1 cellular context compared by ENCODE assay signal in the genomic region with DNA sequence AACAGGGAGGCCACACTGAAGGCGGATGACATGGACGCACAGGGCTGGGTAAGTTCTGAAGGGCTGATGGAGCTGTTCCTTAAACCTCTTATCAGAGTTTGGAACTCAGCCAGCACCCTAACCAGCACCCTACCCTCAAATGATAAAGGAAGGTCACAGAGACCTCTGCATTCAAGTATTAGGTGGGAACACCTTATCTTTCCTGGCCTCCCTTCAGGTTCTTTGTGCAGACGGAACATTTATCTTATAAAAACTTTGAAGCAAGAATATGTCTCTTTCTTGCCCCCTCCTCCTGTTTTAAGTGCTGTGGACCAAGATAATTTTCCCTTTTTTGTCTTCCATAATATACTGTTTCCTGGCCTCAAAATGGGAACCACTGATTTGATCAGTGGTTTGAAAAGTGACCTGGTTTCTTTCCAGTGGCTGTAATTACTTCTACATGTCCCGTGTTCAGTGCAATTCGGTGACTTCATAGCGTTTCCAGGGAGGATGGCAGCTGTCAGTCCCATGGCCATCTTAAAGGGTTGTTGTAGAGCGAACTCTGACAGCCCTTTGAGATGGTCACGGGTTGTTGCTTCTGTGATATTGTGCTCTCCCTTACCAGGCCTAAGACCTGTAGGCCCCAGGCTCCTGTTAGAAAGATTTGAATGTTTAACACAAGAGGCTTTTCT.
TF ChIP-seq lines count a peak whose summit lies in the region.

No MANE protein-coding gene starts in this region.

TF ChIP-seq in K562, 482 proteins besides CTCF, POLR2A, EP300 and RAD21 (continued from another document and continues in another):
- TF ChIP-seq, protein P1, sequence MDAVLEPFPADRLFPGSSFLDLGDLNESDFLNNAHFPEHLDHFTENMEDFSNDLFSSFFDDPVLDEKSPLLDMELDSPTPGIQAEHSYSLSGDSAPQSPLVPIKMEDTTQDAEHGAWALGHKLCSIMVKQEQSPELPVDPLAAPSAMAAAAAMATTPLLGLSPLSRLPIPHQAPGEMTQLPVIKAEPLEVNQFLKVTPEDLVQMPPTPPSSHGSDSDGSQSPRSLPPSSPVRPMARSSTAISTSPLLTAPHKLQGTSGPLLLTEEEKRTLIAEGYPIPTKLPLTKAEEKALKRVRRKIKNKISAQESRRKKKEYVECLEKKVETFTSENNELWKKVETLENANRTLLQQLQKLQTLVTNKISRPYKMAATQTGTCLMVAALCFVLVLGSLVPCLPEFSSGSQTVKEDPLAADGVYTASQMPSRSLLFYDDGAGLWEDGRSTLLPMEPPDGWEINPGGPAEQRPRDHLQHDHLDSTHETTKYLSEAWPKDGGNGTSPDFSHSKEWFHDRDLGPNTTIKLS (IDR thresholded peaks at IDR 0.05; ENCODE audit: borderline replicate concordance, low read depth), result peak; percentile 50; the same call in 1 of the 2 replicates
- TF ChIP-seq TGIF2 (CRISPR knock-in tag; IDR thresholded peaks at IDR 0.05) (no peak), NBN (IDR thresholded peaks at IDR 0.05; ENCODE audit: low read depth) (peak; percentile 88), ZNF324 (CRISPR knock-in tag; IDR thresholded peaks at IDR 0.05) (no peak), PHTF2 (CRISPR knock-in tag; IDR thresholded peaks at IDR 0.05) (no peak), ZNF778 (CRISPR knock-in tag; IDR thresholded peaks at IDR 0.05) (no peak), ZNF764 (CRISPR knock-in tag; IDR thresholded peaks at IDR 0.05; ENCODE audit: low read depth) (no peak), OTX1 (CRISPR knock-in tag; IDR thresholded peaks at IDR 0.05) (no peak), ZFP1 (CRISPR knock-in tag; IDR thresholded peaks at IDR 0.05) (no peak), POLR3G (IDR thresholded peaks at IDR 0.05; ENCODE audit: extremely low read depth, insufficient read length, insufficient replicate concordance) (no peak), ZNF316 (IDR thresholded peaks at IDR 0.05) (no peak), POLR2AphosphoS5 (IDR thresholded peaks at IDR 0.05; ENCODE audit: control insufficient read depth, insufficient read depth, low read depth, low read length) (peak; percentile 88; the same call in 1 of the 2 replicates), RFX1 (IDR thresholded peaks at IDR 0.05) (no peak), FUS (optimal IDR thresholded peaks at IDR 0.05; ENCODE audit: low read depth, low read length) (no peak), ZNF445 (CRISPR knock-in tag; IDR thresholded peaks at IDR 0.05; ENCODE audit: low read depth) (no peak), FOXA3 (CRISPR knock-in tag; conservative IDR thresholded peaks at IDR 0.05 in 1 of 2, IDR thresholded peaks at IDR 0.05 in 1 of 2) (no peak), ZNF717 (CRISPR knock-in tag; IDR thresholded peaks at IDR 0.05) (no peak), HNRNPL (IDR thresholded peaks at IDR 0.05; ENCODE audit: low read depth, low read length) (no peak), KLF1 (tag; IDR thresholded peaks at IDR 0.05) (no peak), TAF1 (IDR thresholded peaks at IDR 0.05; ENCODE audit: control insufficient read depth, extremely low read depth, insufficient read depth, low read length, severe bottlenecking) (no peak), HDAC6 (IDR thresholded peaks at IDR 0.05; ENCODE audit: low read depth, low read length) (no peak), TOE1 (IDR thresholded peaks at IDR 0.05; ENCODE audit: borderline replicate concordance) (peak; percentile 70; the same call in 1 of the 2 replicates), TOE1 (CRISPR knock-in tag; IDR thresholded peaks at IDR 0.05; ENCODE audit: borderline replicate concordance, low read depth) (no peak), MYNN (IDR thresholded peaks at IDR 0.05) (peak; percentile 67; the same call in 1 of the 2 replicates), MYNN (CRISPR knock-in tag; IDR thresholded peaks at IDR 0.05) (no peak), NR2C2 (CRISPR knock-in tag; IDR thresholded peaks at IDR 0.05) (no peak), NR2C2 (tag; IDR thresholded peaks at IDR 0.05) (peak; percentile 45), SIRT6 (IDR thresholded peaks at IDR 0.05; ENCODE audit: low read depth, low read length) (no peak), ZKSCAN3 (CRISPR knock-in tag; IDR thresholded peaks at IDR 0.05) (no peak), DPF2 (IDR thresholded peaks at IDR 0.05) (peak; percentile 95), EWSR1 (IDR thresholded peaks at IDR 0.05; ENCODE audit: borderline replicate concordance, low read depth, partially characterized antibody) (no peak), RNF2 (IDR thresholded peaks at IDR 0.05) (peak; percentile 75; the same call in 1 of the 2 replicates), MED1 (CRISPR knock-in tag; IDR thresholded peaks at IDR 0.05; ENCODE audit: borderline replicate concordance) (no peak), XRCC5 (IDR thresholded peaks at IDR 0.05; ENCODE audit: low read depth, low read length) (no peak), ZNF217 (CRISPR knock-in tag; IDR thresholded peaks at IDR 0.05) (no peak), POU5F1 (IDR thresholded peaks at IDR 0.05; ENCODE audit: borderline replicate concordance, low read depth, low read length, partially characterized antibody) (no peak), CCNT2 (IDR thresholded peaks at IDR 0.05; ENCODE audit: borderline replicate concordance, extremely low read depth, insufficient read length, low read depth, low read length) (peak; percentile 94)
- TF ChIP-seq, protein P2, sequence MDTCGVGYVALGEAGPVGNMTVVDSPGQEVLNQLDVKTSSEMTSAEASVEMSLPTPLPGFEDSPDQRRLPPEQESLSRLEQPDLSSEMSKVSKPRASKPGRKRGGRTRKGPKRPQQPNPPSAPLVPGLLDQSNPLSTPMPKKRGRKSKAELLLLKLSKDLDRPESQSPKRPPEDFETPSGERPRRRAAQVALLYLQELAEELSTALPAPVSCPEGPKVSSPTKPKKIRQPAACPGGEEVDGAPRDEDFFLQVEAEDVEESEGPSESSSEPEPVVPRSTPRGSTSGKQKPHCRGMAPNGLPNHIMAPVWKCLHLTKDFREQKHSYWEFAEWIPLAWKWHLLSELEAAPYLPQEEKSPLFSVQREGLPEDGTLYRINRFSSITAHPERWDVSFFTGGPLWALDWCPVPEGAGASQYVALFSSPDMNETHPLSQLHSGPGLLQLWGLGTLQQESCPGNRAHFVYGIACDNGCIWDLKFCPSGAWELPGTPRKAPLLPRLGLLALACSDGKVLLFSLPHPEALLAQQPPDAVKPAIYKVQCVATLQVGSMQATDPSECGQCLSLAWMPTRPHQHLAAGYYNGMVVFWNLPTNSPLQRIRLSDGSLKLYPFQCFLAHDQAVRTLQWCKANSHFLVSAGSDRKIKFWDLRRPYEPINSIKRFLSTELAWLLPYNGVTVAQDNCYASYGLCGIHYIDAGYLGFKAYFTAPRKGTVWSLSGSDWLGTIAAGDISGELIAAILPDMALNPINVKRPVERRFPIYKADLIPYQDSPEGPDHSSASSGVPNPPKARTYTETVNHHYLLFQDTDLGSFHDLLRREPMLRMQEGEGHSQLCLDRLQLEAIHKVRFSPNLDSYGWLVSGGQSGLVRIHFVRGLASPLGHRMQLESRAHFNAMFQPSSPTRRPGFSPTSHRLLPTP (IDR thresholded peaks at IDR 0.05; ENCODE audit: borderline replicate concordance, extremely low read depth, insufficient read length), result no peak
- TF ChIP-seq, protein P3, sequence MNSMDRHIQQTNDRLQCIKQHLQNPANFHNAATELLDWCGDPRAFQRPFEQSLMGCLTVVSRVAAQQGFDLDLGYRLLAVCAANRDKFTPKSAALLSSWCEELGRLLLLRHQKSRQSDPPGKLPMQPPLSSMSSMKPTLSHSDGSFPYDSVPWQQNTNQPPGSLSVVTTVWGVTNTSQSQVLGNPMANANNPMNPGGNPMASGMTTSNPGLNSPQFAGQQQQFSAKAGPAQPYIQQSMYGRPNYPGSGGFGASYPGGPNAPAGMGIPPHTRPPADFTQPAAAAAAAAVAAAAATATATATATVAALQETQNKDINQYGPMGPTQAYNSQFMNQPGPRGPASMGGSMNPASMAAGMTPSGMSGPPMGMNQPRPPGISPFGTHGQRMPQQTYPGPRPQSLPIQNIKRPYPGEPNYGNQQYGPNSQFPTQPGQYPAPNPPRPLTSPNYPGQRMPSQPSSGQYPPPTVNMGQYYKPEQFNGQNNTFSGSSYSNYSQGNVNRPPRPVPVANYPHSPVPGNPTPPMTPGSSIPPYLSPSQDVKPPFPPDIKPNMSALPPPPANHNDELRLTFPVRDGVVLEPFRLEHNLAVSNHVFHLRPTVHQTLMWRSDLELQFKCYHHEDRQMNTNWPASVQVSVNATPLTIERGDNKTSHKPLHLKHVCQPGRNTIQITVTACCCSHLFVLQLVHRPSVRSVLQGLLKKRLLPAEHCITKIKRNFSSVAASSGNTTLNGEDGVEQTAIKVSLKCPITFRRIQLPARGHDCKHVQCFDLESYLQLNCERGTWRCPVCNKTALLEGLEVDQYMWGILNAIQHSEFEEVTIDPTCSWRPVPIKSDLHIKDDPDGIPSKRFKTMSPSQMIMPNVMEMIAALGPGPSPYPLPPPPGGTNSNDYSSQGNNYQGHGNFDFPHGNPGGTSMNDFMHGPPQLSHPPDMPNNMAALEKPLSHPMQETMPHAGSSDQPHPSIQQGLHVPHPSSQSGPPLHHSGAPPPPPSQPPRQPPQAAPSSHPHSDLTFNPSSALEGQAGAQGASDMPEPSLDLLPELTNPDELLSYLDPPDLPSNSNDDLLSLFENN (IDR thresholded peaks at IDR 0.05; ENCODE audit: low read depth in 2 of 2, low read length in 2 of 2), result 0 out of 4 replicates have a peak, but pooled peaks of 1 of the 2 experiments have one; percentile 52
- TF ChIP-seq, protein P4, sequence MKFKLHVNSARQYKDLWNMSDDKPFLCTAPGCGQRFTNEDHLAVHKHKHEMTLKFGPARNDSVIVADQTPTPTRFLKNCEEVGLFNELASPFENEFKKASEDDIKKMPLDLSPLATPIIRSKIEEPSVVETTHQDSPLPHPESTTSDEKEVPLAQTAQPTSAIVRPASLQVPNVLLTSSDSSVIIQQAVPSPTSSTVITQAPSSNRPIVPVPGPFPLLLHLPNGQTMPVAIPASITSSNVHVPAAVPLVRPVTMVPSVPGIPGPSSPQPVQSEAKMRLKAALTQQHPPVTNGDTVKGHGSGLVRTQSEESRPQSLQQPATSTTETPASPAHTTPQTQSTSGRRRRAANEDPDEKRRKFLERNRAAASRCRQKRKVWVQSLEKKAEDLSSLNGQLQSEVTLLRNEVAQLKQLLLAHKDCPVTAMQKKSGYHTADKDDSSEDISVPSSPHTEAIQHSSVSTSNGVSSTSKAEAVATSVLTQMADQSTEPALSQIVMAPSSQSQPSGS (CRISPR knock-in tag; IDR thresholded peaks at IDR 0.05), result no peak
- TF ChIP-seq, protein P5, sequence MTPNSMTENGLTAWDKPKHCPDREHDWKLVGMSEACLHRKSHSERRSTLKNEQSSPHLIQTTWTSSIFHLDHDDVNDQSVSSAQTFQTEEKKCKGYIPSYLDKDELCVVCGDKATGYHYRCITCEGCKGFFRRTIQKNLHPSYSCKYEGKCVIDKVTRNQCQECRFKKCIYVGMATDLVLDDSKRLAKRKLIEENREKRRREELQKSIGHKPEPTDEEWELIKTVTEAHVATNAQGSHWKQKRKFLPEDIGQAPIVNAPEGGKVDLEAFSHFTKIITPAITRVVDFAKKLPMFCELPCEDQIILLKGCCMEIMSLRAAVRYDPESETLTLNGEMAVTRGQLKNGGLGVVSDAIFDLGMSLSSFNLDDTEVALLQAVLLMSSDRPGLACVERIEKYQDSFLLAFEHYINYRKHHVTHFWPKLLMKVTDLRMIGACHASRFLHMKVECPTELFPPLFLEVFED (CRISPR knock-in tag; conservative IDR thresholded peaks at IDR 0.05), result no peak
- TF ChIP-seq, protein P6, sequence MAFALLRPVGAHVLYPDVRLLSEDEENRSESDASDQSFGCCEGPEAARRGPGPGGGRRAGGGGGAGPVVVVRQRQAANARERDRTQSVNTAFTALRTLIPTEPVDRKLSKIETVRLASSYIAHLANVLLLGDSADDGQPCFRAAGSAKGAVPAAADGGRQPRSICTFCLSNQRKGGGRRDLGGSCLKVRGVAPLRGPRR (CRISPR knock-in tag; IDR thresholded peaks at IDR 0.05), result no peak
- TF ChIP-seq, protein P7, sequence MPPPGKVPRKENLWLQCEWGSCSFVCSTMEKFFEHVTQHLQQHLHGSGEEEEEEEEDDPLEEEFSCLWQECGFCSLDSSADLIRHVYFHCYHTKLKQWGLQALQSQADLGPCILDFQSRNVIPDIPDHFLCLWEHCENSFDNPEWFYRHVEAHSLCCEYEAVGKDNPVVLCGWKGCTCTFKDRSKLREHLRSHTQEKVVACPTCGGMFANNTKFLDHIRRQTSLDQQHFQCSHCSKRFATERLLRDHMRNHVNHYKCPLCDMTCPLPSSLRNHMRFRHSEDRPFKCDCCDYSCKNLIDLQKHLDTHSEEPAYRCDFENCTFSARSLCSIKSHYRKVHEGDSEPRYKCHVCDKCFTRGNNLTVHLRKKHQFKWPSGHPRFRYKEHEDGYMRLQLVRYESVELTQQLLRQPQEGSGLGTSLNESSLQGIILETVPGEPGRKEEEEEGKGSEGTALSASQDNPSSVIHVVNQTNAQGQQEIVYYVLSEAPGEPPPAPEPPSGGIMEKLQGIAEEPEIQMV (tag; conservative IDR thresholded peaks at IDR 0.05; ENCODE audit: low read depth), result no peak; the same call in 1 of the 2 replicates
- TF ChIP-seq, protein P8, sequence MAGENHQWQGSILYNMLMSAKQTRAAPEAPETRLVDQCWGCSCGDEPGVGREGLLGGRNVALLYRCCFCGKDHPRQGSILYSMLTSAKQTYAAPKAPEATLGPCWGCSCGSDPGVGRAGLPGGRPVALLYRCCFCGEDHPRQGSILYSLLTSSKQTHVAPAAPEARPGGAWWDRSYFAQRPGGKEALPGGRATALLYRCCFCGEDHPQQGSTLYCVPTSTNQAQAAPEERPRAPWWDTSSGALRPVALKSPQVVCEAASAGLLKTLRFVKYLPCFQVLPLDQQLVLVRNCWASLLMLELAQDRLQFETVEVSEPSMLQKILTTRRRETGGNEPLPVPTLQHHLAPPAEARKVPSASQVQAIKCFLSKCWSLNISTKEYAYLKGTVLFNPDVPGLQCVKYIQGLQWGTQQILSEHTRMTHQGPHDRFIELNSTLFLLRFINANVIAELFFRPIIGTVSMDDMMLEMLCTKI (IDR thresholded peaks at IDR 0.05; ENCODE audit: partially characterized antibody), result no peak
- TF ChIP-seq, protein P9, sequence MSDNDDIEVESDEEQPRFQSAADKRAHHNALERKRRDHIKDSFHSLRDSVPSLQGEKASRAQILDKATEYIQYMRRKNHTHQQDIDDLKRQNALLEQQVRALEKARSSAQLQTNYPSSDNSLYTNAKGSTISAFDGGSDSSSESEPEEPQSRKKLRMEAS (CRISPR knock-in tag; IDR thresholded peaks at IDR 0.05), result no peak
- TF ChIP-seq, protein P10, sequence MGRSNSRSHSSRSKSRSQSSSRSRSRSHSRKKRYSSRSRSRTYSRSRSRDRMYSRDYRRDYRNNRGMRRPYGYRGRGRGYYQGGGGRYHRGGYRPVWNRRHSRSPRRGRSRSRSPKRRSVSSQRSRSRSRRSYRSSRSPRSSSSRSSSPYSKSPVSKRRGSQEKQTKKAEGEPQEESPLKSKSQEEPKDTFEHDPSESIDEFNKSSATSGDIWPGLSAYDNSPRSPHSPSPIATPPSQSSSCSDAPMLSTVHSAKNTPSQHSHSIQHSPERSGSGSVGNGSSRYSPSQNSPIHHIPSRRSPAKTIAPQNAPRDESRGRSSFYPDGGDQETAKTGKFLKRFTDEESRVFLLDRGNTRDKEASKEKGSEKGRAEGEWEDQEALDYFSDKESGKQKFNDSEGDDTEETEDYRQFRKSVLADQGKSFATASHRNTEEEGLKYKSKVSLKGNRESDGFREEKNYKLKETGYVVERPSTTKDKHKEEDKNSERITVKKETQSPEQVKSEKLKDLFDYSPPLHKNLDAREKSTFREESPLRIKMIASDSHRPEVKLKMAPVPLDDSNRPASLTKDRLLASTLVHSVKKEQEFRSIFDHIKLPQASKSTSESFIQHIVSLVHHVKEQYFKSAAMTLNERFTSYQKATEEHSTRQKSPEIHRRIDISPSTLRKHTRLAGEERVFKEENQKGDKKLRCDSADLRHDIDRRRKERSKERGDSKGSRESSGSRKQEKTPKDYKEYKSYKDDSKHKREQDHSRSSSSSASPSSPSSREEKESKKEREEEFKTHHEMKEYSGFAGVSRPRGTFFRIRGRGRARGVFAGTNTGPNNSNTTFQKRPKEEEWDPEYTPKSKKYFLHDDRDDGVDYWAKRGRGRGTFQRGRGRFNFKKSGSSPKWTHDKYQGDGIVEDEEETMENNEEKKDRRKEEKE (IDR thresholded peaks at IDR 0.05; ENCODE audit: borderline replicate concordance in 1 of 2, control insufficient read depth in 1 of 2, low read depth in 2 of 2, low read length in 1 of 2), result no peak
